13 cellular contexts compared by ENCODE assay signal in the genomic region with DNA sequence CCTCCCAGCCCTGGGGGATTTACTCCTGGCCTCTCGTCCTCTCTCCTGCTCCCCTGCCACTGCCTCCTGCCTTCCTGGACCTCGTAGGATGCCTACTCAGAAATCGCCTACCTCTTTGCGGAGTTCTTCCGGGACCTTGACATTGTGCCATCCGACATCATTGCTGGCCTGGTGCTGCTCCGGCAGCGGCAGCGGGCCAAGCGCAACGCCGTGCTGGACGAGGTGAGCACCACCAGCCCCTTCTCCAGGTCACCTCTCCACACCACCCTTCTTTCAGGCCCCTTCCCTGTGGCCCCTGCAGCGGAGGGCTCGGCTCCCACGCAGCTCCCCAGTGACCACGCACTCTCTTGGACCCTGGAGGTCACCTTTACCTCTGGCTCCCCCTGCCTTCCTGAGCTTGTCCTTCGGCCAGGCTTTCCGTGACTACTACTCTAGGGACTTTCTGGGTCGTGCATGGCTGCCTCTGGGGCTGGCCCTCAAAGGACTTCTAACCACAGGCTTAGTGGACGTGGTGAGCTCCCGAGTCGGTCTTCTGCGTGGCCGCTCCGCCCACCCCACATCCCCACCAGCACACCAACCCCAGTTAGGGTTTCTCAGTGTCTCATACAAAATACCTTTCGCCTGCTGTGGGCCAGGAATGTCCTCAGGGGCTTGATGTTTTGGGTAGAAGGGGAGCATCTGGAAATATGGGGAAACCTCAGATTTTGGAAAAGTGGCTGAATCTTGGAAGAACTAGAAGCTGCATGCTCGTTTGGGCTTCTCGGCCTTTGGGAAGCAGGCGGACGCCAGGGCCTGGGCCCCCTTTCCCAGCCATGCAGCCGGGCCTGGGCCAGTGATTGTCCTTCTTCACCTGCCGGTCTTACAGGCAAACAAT. TPM values are rescaled to one million over a fixed set of nuclear protein-coding genes. Genes with fewer than 3 reads are reported as not detected.
DNase-seq lines count a peak whose midpoint lies in the region; ATAC-seq, FAIRE-seq and TF ChIP-seq lines count a peak whose summit lies in the region.
"Had no signal": no experiment of that assay in that cellular context is flagged by ENCODE, and none has a peak within 500 bp of the region (broad histone marks: within the 10 kb centered on the region; RNA-seq: fewer than 3 reads in every experiment).

No MANE protein-coding gene starts in this region.

- H3K27me3 ChIP-seq in cardiac muscle cell (no peaks in the 10 kb centered on the region), WERI-Rb-1 (ENCODE audit: insufficient read depth, low read depth, severe bottlenecking) (no peaks in the 10 kb centered on the region), tibial artery (no peaks in the 10 kb centered on the region)
- H3K27me3 ChIP-seq: tibial nerve had no signal

- no peak for ATAC-seq in GM19035 (IDR thresholded peaks at IDR 0.05; ENCODE audit: unreplicated experiment)
- no peak for ATAC-seq in HG03565 (IDR thresholded peaks at IDR 0.05; ENCODE audit: unreplicated experiment)

- no peak overlapping the region for H3K9ac ChIP-seq in kidney (ENCODE audit: low read length in 2 of 2)

- H3K27ac ChIP-seq in cardiac muscle cell, result peak overlapping the region; percentile 34
- H3K27ac ChIP-seq in WERI-Rb-1, result no peak overlapping the region
- H3K27ac ChIP-seq in kidney (ENCODE audit: low read depth in 2 of 2, low read length in 2 of 2), result no peak overlapping the region
- H3K27ac ChIP-seq in tibial artery, result no peak overlapping the region
- H3K27ac ChIP-seq: tibial nerve had no signal

- DNase-seq in cardiac muscle cell (ENCODE audit: low read depth in 1 of 2, low spot score in 1 of 2), result no peak
- no peak for DNase-seq in cardiac septum (ENCODE audit: low spot score)
- peak; percentile 52 for DNase-seq in WERI-Rb-1
- peak; percentile 67 for DNase-seq in kidney
- DNase-seq in tibial artery, result no peak
- no peak for DNase-seq in COLO829 (ENCODE audit: low spot score)
- DNase-seq: CD4-positive, alpha-beta memory T cell; NCI-H1694; NCI-H524 treated with DMSO at 0.1 percent for 48 hours; stimulated activated CD4-positive, alpha-beta T cell treated with anti-CD3 and anti-CD28 coated beads, Interleukin-2, amount 100 ng/mL, for 24 hours had no signal

- no peak for FAIRE-seq in kidney (lab: Jason Lieb, UNC)

- no peaks in the 10 kb centered on the region for H3K9me3 ChIP-seq in cardiac muscle cell (ENCODE audit: low read depth)
- no peaks in the 10 kb centered on the region for H3K9me3 ChIP-seq in WERI-Rb-1 (ENCODE audit: severe bottlenecking)
- H3K9me3 ChIP-seq in kidney (ENCODE audit: control insufficient read depth in 1 of 2, low read length in 2 of 2), result no peaks in the 10 kb centered on the region
- H3K9me3 ChIP-seq in tibial artery, result no peaks in the 10 kb centered on the region
- H3K9me3 ChIP-seq: tibial nerve had no signal

- TF ChIP-seq CTCF in cardiac muscle cell (IDR thresholded peaks at IDR 0.05; ENCODE audit: low read depth, low read length), result no peak
- peak; percentile 45 for TF ChIP-seq CTCF in WERI-Rb-1 (IDR thresholded peaks at IDR 0.05; ENCODE audit: low read depth, low read length)
- no peak for TF ChIP-seq CTCF in kidney (IDR thresholded peaks at IDR 0.05; ENCODE audit: borderline replicate concordance, extremely low read depth, insufficient read depth)
- no peak for TF ChIP-seq CTCF in tibial artery (IDR thresholded peaks at IDR 0.05)

- intact Hi-C loops in cardiac septum (cut with DNase I) (loop anchor here (10.0 kb wide), 1 partner anchor 254 kb away; no protein-coding TSS in a partner anchor), kidney (cut with DNase I) (no loop called here), tibial artery (cut with DNase I; ENCODE audit: low total_unique reads) (no loop called here)

- H3K4me3 ChIP-seq in cardiac muscle cell, result no peak overlapping the region
- no peak overlapping the region for H3K4me3 ChIP-seq in WERI-Rb-1 (ENCODE audit: low read depth, low read length)
- H3K4me3 ChIP-seq in kidney (ENCODE audit: low read length in 2 of 2), result no peak overlapping the region
- H3K4me3 ChIP-seq in tibial artery, result no peak overlapping the region
- H3K4me3 ChIP-seq: tibial nerve had no signal

- no peaks in the 10 kb centered on the region for H3K36me3 ChIP-seq in cardiac muscle cell
- no peaks in the 10 kb centered on the region for H3K36me3 ChIP-seq in WERI-Rb-1
- H3K36me3 ChIP-seq in kidney (ENCODE audit: control insufficient read depth in 1 of 2, insufficient read depth in 2 of 2, low read length in 2 of 2), result no peaks in the 10 kb centered on the region
- H3K36me3 ChIP-seq in tibial artery, result peaks cover 0 to 58% (median 0%) of the 10 kb centered on the region in 3 donors

- H3K4me1 ChIP-seq in cardiac muscle cell (ENCODE audit: low read depth), result peaks cover 13% of the 10 kb centered on the region
- peaks cover 0 to 3% of the 10 kb centered on the region in 2 donors for H3K4me1 ChIP-seq in kidney (ENCODE audit: control insufficient read depth in 1 of 2, insufficient read depth in 1 of 2, low read depth in 1 of 2, low read length in 2 of 2)
- peaks cover 0 to 19% (median 8%) of the 10 kb centered on the region in 4 donors for H3K4me1 ChIP-seq in tibial artery

RNA-seq across cellular contexts. Expression of gene MYRF, which starts 24.1 kb away (rescaled TPM):
- total RNA-seq in cardiac muscle cell (48.0 and 56.9 TPM in 2 replicates), cardiac septum (0.27 TPM), kidney (36.3 TPM)
- polyA plus RNA-seq in cardiac muscle cell (29.3 and 41.2 TPM in 2 replicates), kidney (ENCODE audit: insufficient read depth, low read depth, low replicate concordance) (6.0 TPM)

RNA-seq across cellular contexts. Expression of gene DAGLA, which starts 48.1 kb away (rescaled TPM):
- total RNA-seq in cardiac muscle cell, result 5.5 and 6.3 TPM in 2 replicates
- 2.1 and 3.4 TPM in 2 replicates for polyA plus RNA-seq in cardiac muscle cell
- 3.3 TPM for total RNA-seq in cardiac septum
- 3.9 TPM for total RNA-seq in kidney
- 1.4 TPM for polyA plus RNA-seq in kidney (ENCODE audit: insufficient read depth, low read depth, low replicate concordance)

Comparison
In these comparisons a context has a peak if more than half of its experiments do, and no peak if none do; other contexts are left out.
1. RNA of gene MYRF, which starts 24.1 kb away (total RNA-seq): 48.0 to 56.9 TPM in cardiac muscle cell and 36.3 TPM in kidney (single experiment); 0.27 TPM in cardiac septum (single experiment); every median in the first group is over 10 times any median in the second.
2. DNase-seq: peak in WERI-Rb-1 (single experiment) and kidney (single experiment); none in cardiac muscle cell (0 of 2), cardiac septum (single experiment), tibial artery (0 of 2) and COLO829 (single experiment).